Comparison of ENCODE assay signal across 8 cellular contexts in genomic region chr17:60577147-60577925, GRCh38. TPM values are rescaled to one million over a fixed set of nuclear protein-coding genes. Genes with fewer than 3 reads are reported as not detected.
A peak's percentile ranks its signal among the peaks of the same experiment; 100 is the strongest.
DNase-seq lines count a peak whose midpoint lies in the region; ATAC-seq and TF ChIP-seq lines count a peak whose summit lies in the region.

No MANE protein-coding gene starts in this region.

- no peak for ATAC-seq in CD8-positive, alpha-beta T cell
- ATAC-seq in GM21529 (IDR thresholded peaks at IDR 0.05; ENCODE audit: unreplicated experiment) = peak; percentile 59
- peak; percentile 44 to 62 (median 58) for ATAC-seq in T-cell (replicated peaks in 1 of 4)
- ATAC-seq in naive thymus-derived CD4-positive, alpha-beta T cell = peak; percentile 70
- no peak for ATAC-seq in GM18870 (IDR thresholded peaks at IDR 0.05; ENCODE audit: unreplicated experiment)
- ATAC-seq in HG03039 (IDR thresholded peaks at IDR 0.05; ENCODE audit: unreplicated experiment) = no peak

- no peaks in the 10 kb centered on the region for H3K27me3 Mint-ChIP-seq in CD8-positive, alpha-beta T cell (ENCODE audit: low read depth)
- H3K27me3 Mint-ChIP-seq in T-cell = peaks cover 0 to 2% of the 10 kb centered on the region in 2 donors
- H3K27me3 Mint-ChIP-seq in naive thymus-derived CD4-positive, alpha-beta T cell = peaks cover 0 to 2% (median 0%) of the 10 kb centered on the region in 5 donors

- TF ChIP-seq POLR2A in erythroblast (IDR thresholded peaks at IDR 0.05; ENCODE audit: low read length) = no peak

- no peak for TF ChIP-seq CTCF in CD8-positive, alpha-beta T cell (IDR thresholded peaks at IDR 0.05)

- POLR2A ChIA-PET in CD8-positive, alpha-beta T cell (lab: Charles Lee) = interaction anchor here (0.6 kb wide), 1 partner anchor 84 kb away, joined by 5 read pairs; no protein-coding TSS in a partner anchor
- POLR2A ChIA-PET in T-cell (lab: Charles Lee) = interaction anchor here in 1 of 2 donors (0.9 kb wide), 1 partner anchor 20 kb away, joined by 4 read pairs; no protein-coding TSS in a partner anchor
- POLR2A ChIA-PET in naive thymus-derived CD4-positive, alpha-beta T cell (lab: Charles Lee) = interaction anchor here (0.6 to 1.2 kb wide), 2 partner anchors 22 to 89 kb away, joined by 4 to 6 read pairs; partner anchors contain the start of gene PPM1D

- no peaks in the 10 kb centered on the region for H3K36me3 ChIP-seq in CD8-positive, alpha-beta T cell (ENCODE audit: insufficient read depth, low read length)
- no peaks in the 10 kb centered on the region for H3K36me3 ChIP-seq in naive thymus-derived CD4-positive, alpha-beta T cell (ENCODE audit: control insufficient read depth in 2 of 3, insufficient read depth in 3 of 3, low read length in 3 of 3)

- H3K4me1 ChIP-seq in CD8-positive, alpha-beta T cell (ENCODE audit: insufficient read depth, low read length) = no peaks in the 10 kb centered on the region
- no peaks in the 10 kb centered on the region for H3K4me1 ChIP-seq in naive thymus-derived CD4-positive, alpha-beta T cell (ENCODE audit: control insufficient read depth in 2 of 2, insufficient read depth in 2 of 2, low read length in 2 of 2)

- no peaks in the 10 kb centered on the region for H3K9me3 Mint-ChIP-seq in CD8-positive, alpha-beta T cell
- no peaks in the 10 kb centered on the region for H3K9me3 Mint-ChIP-seq in T-cell
- H3K9me3 Mint-ChIP-seq in naive thymus-derived CD4-positive, alpha-beta T cell = peaks cover 0 to 2% (median 0%) of the 10 kb centered on the region in 11 donors

- intact Hi-C loops in CD8-positive, alpha-beta T cell (cut with DNase I, micrococcal nuclease) = loop anchor here in 1 of 2 experiments (1.0 kb wide), 1 partner anchor 61 kb away; no protein-coding TSS in a partner anchor
- intact Hi-C loops in naive thymus-derived CD4-positive, alpha-beta T cell (cut with micrococcal nuclease) = loop anchor here (1.0 to 2.0 kb wide), 4 partner anchors 23 to 61 kb away; partner anchors contain the start of gene PPM1D (in 1 of the 2)

- peak overlapping the region; percentile 77 for H3K4me3 Mint-ChIP-seq in CD8-positive, alpha-beta T cell
- H3K4me3 Mint-ChIP-seq in T-cell = peak overlapping the region; percentile 66 to 75 (median 72)
- peak overlapping the region; percentile 49 to 92 (median 84) for H3K4me3 Mint-ChIP-seq in naive thymus-derived CD4-positive, alpha-beta T cell

- no peak overlapping the region for H3K27ac Mint-ChIP-seq in CD8-positive, alpha-beta T cell
- H3K27ac Mint-ChIP-seq in T-cell = peak overlapping the region in 1 of 2 donors; percentile 20
- H3K27ac Mint-ChIP-seq in naive thymus-derived CD4-positive, alpha-beta T cell = peak overlapping the region in 6 of 9 donors; percentile 6 to 47 (median 32)

- H3K9me3 ChIP-seq in CD8-positive, alpha-beta T cell (ENCODE audit: low read length) = no peaks in the 10 kb centered on the region
- no peaks in the 10 kb centered on the region for H3K9me3 ChIP-seq in naive thymus-derived CD4-positive, alpha-beta T cell (ENCODE audit: control insufficient read depth in 2 of 3, low read length in 3 of 3)

- CTCF ChIA-PET in CD8-positive, alpha-beta T cell (lab: Charles Lee) = interaction anchor here (0.7 to 2.4 kb wide), 5 partner anchors 8 to 61 kb away, joined by 3 to 10 read pairs (median 6); no protein-coding TSS in a partner anchor
- CTCF ChIA-PET in T-cell (lab: Charles Lee) = interaction anchor here (0.5 to 1.3 kb wide), 5 partner anchors 11 to 170 kb away, joined by 3 to 6 read pairs (median 3); no protein-coding TSS in a partner anchor
- CTCF ChIA-PET in naive thymus-derived CD4-positive, alpha-beta T cell (lab: Charles Lee) = interaction anchor here (0.7 to 3.4 kb wide), 3 partner anchors 13 to 70 kb away, joined by 3 to 23 read pairs (median 3); no protein-coding TSS in a partner anchor

- no peaks in the 10 kb centered on the region for H3K27me3 ChIP-seq in CD8-positive, alpha-beta T cell (ENCODE audit: insufficient read depth, low read length)
- H3K27me3 ChIP-seq in naive thymus-derived CD4-positive, alpha-beta T cell (ENCODE audit: control insufficient read depth in 2 of 2, insufficient read depth in 2 of 2, low read length in 2 of 2) = no peaks in the 10 kb centered on the region

- no peaks in the 10 kb centered on the region for H3K36me3 Mint-ChIP-seq in CD8-positive, alpha-beta T cell
- H3K36me3 Mint-ChIP-seq in T-cell = no peaks in the 10 kb centered on the region
- H3K36me3 Mint-ChIP-seq in naive thymus-derived CD4-positive, alpha-beta T cell = no peaks in the 10 kb centered on the region

- H3K4me1 Mint-ChIP-seq in CD8-positive, alpha-beta T cell (ENCODE audit: low read depth) = peaks cover 8% of the 10 kb centered on the region
- H3K4me1 Mint-ChIP-seq in T-cell = peaks cover 8 to 9% (median 8%) of the 10 kb centered on the region in 3 donors
- H3K4me1 Mint-ChIP-seq in naive thymus-derived CD4-positive, alpha-beta T cell = peaks cover 3 to 10% (median 8%) of the 10 kb centered on the region in 7 donors

- no peak for DNase-seq in CD8-positive, alpha-beta T cell
- DNase-seq in T-cell = peak in 3 of 34 experiments; percentile 3 to 6 (median 4)
- DNase-seq in erythroblast (lab: John Stamatoyannopoulos, UW) = peak; percentile 27 to 35
- DNase-seq in naive thymus-derived CD4-positive, alpha-beta T cell = peak in 4 of 9 donors; percentile 4 to 14 (median 10)
- DNase-seq in NCI-H128 (lab: John Stamatoyannopoulos, UW; ENCODE audit: unreplicated experiment) = no peak

- H3K4me3 ChIP-seq in CD8-positive, alpha-beta T cell (ENCODE audit: low read depth, low read length) = peak overlapping the region; percentile 39
- peak overlapping the region; percentile 47 for H3K4me3 ChIP-seq in naive thymus-derived CD4-positive, alpha-beta T cell (ENCODE audit: low read length)

- H3K27ac ChIP-seq in CD8-positive, alpha-beta T cell (ENCODE audit: low read depth, low read length) = no peak overlapping the region
- no peak overlapping the region for H3K27ac ChIP-seq in naive thymus-derived CD4-positive, alpha-beta T cell (ENCODE audit: low read depth, low read length)

RNA-seq across cellular contexts. Expression of gene PPM1D, which starts 22.7 kb away (rescaled TPM):
- total RNA-seq in CD8-positive, alpha-beta T cell = 10 to 100 TPM; 21.0 to 21.1 TPM
- 10 to 100 TPM; 17.0 to 22.5 (median 19.6) TPM for total RNA-seq in T-cell
- 10 to 100 TPM; 13.5 to 18.8 (median 17.7) TPM for total RNA-seq in naive thymus-derived CD4-positive, alpha-beta T cell
- polyA plus RNA-seq in naive thymus-derived CD4-positive, alpha-beta T cell = 10 to 100 TPM in 1 of 2 donors, 1 to 10 TPM in 1; 8.6 to 14.2 TPM

RNA-seq across cellular contexts. Expression of gene APPBP2, which starts 51.3 kb away (rescaled TPM):
- 10 to 100 TPM; 19.9 to 20.1 TPM for total RNA-seq in CD8-positive, alpha-beta T cell
- total RNA-seq in T-cell = 10 to 100 TPM; 32.2 to 42.0 (median 36.6) TPM
- 10 to 100 TPM; 24.2 to 47.5 (median 33.0) TPM for total RNA-seq in naive thymus-derived CD4-positive, alpha-beta T cell
- 10 to 100 TPM; 23.4 to 28.7 TPM for polyA plus RNA-seq in naive thymus-derived CD4-positive, alpha-beta T cell

Comparison
In these comparisons a context has a peak if more than half of its experiments do, and no peak if none do; other contexts are left out.
1. ATAC-seq: peak in GM21529 (single experiment), T-cell (4 of 4) and naive thymus-derived CD4-positive, alpha-beta T cell (single experiment); none in CD8-positive, alpha-beta T cell (single experiment), GM18870 (single experiment) and HG03039 (single experiment).
2. DNase-seq: peak in erythroblast (2 of 2); none in CD8-positive, alpha-beta T cell (0 of 7) and NCI-H128 (single experiment).
3. Peak in every context shown above with its lines, with median percentiles within 50 percentile points of each other: H3K4me3 Mint-ChIP-seq.